In the genomic region with DNA sequence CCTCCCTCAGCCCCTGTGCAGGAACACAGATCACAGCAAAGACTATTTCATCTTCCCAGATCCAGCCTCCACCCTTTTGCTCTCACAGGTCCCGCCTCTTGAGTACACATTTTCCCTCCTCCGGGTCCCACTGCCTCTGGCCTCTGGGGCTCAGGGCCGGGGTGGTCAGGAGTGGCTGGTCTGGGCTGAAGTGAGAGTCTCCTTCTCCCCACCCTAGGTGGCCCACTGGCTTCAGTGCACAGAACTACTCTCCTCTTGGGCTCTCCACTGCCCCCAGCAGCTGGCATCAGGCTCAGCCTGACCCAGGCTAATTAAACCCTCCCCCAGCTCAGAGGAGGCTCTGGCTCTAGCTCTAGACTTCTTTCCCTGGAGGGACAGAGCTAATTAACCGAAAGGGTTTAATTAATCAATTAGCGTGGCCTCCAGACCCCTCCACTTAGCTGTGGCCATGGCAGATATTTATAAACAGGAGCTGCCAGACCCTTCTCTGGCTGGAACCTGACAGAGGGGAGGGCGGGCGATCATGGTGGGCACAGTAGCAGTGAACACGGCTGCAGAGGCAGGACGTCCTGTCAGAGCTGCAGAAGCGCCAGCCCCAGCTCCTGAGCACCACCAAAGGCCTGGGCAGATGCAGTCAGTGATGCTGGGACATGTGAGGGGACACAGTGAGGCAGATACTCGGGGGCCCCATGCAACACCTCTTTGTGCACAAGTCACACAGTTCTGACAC, we compare ENCODE assay signal across 9 cellular contexts. TPM values are rescaled to one million over a fixed set of nuclear protein-coding genes. Genes with fewer than 3 reads are reported as not detected.
A peak's percentile ranks its signal among the peaks of the same experiment; 100 is the strongest.
DNase-seq lines count a peak whose midpoint lies in the region; ATAC-seq, FAIRE-seq and TF ChIP-seq lines count a peak whose summit lies in the region.
"Had no signal": no experiment of that assay in that cellular context is flagged by ENCODE, and none has a peak within 500 bp of the region (broad histone marks: within the 10 kb centered on the region; RNA-seq: fewer than 3 reads in every experiment).

No MANE protein-coding gene starts in this region.

- H3K9me3 Mint-ChIP-seq in progenitor cell of endocrine pancreas (ENCODE audit: low read depth) = no peaks in the 10 kb centered on the region

- peaks cover 16% of the 10 kb centered on the region for H3K27me3 Mint-ChIP-seq in progenitor cell of endocrine pancreas

- no peaks in the 10 kb centered on the region for H3K36me3 ChIP-seq in RWPE2 (ENCODE audit: low read depth)

- H3K27ac Mint-ChIP-seq in progenitor cell of endocrine pancreas = peak overlapping the region; percentile 62

- no peaks in the 10 kb centered on the region for H3K9me3 ChIP-seq in RWPE2 (ENCODE audit: severe bottlenecking)

- TF ChIP-seq CTCF in GM12874 (IDR thresholded peaks at IDR 0.05; ENCODE audit: insufficient read depth, low read depth, low read length) (peak; percentile 28; the same call in 1 of the 2 replicates), RWPE2 (IDR thresholded peaks at IDR 0.05; ENCODE audit: poor library complexity, severe bottlenecking) (peak; percentile 5), progenitor cell of endocrine pancreas (IDR thresholded peaks at IDR 0.05; ENCODE audit: unreplicated experiment) (peak; percentile 26)

- no peaks in the 10 kb centered on the region for H3K36me3 Mint-ChIP-seq in progenitor cell of endocrine pancreas (ENCODE audit: insufficient read depth)

- H3K4me1 ChIP-seq in RWPE2 (ENCODE audit: insufficient read depth, poor library complexity, severe bottlenecking) = peaks cover 38% of the 10 kb centered on the region

- H3K4me1 Mint-ChIP-seq in progenitor cell of endocrine pancreas (ENCODE audit: low read depth) = peaks cover 12% of the 10 kb centered on the region

- no peak for FAIRE-seq in frontal cortex (lab: Jason Lieb, UNC)

- DNase-seq in RWPE2 (ENCODE audit: low spot score) (no peak), frontal cortex (ENCODE audit: low spot score in 2 of 2) (peak; percentile 66 to 71), progenitor cell of endocrine pancreas (ENCODE audit: low spot score, unreplicated experiment) (no peak), COR-L47 (lab: John Stamatoyannopoulos, UW) (no peak), DMS153 (lab: John Stamatoyannopoulos, UW) (no peak)
- no peak for DNase-seq in stimulated activated CD4-positive, alpha-beta T cell treated with anti-CD3 and anti-CD28 coated beads, Interleukin-2, amount 100 ng/mL, for 24 hours
- DNase-seq: activated CD4-positive, alpha-beta T cell treated with anti-CD3 and anti-CD28 coated beads for 4 hours had no signal

- no peak overlapping the region for H3K4me3 ChIP-seq in RWPE2 (ENCODE audit: severe bottlenecking)

- ATAC-seq in RWPE2 (ENCODE audit: low read depth) (no peak), HG03342 (IDR thresholded peaks at IDR 0.05; ENCODE audit: unreplicated experiment) (no peak)

- H3K27ac ChIP-seq in RWPE2 (ENCODE audit: poor library complexity, severe bottlenecking) = peak overlapping the region; percentile 31

- no peak overlapping the region for H3K4me3 Mint-ChIP-seq in progenitor cell of endocrine pancreas (ENCODE audit: low read depth)

- H3K27me3 ChIP-seq in RWPE2 (ENCODE audit: insufficient read depth, poor library complexity, severe bottlenecking) = no peaks in the 10 kb centered on the region

RNA-seq across cellular contexts. Expression of a gene that starts 15.1 kb away (rescaled TPM):
- total RNA-seq in frontal cortex = 8.6 TPM
- total RNA-seq in progenitor cell of endocrine pancreas = 10.1 and 10.3 TPM in 2 replicates

RNA-seq across cellular contexts. Expression of a gene that starts 45.6 kb away (rescaled TPM):
- total RNA-seq in frontal cortex (852 TPM), progenitor cell of endocrine pancreas (1,205 and 1,236 TPM in 2 replicates)

RNA-seq across cellular contexts. Expression of a gene that starts 57.9 kb away (rescaled TPM):
- total RNA-seq in frontal cortex (3.3 TPM), progenitor cell of endocrine pancreas (38.0 and 43.0 TPM in 2 replicates)

Comparison
In these comparisons a context has a peak if more than half of its experiments do, and no peak if none do; other contexts are left out.
1. DNase-seq: peak in frontal cortex (2 of 2); none in RWPE2 (single experiment), progenitor cell of endocrine pancreas (single experiment), COR-L47 (single experiment), DMS153 (single experiment) and stimulated activated CD4-positive, alpha-beta T cell treated with anti-CD3 and anti-CD28 coated beads, Interleukin-2, amount 100 ng/mL, for 24 hours (0 of 2).
2. Peak in every context shown above with its lines, with median percentiles within 50 percentile points of each other: CTCF ChIP-seq.